In the genomic region with DNA sequence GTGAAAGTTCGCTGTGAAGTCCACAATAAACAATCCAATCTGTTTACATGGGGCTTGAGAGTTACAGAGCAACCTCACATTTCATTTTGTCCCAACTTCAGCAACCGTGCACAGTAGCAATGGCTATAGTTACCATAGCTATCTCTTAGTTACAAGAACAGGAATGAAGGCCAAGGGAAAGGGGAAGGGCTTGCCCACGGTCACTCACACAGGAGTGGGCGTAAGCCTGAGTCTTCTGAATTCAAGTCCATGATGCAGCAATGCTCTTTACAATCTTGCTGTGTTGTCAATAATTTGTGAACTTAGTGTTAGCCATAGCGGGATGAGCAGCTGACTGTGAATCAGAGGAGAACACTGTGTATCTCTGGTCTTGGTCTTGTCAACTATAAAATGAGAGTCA, we compare ENCODE assay signal across 16 cellular contexts.
"Had no signal": no experiment of that assay in that cellular context is flagged by ENCODE, and none has a peak within 500 bp of the region (broad histone marks: within the 10 kb centered on the region; RNA-seq: fewer than 3 reads in every experiment).

No MANE protein-coding gene starts in this region.

- H3K4me3 ChIP-seq: coronary artery, esophagus muscularis mucosa, lung, SK-N-MC, stomach, testis, upper lobe of left lung had no signal

- ATAC-seq: activated CD4-positive, CD25-positive, alpha-beta regulatory T cell treated with anti-CD3 and anti-CD28 coated beads, Interleukin-2, amount 50 U/mL, for 24 hours; foreskin keratinocyte; naive thymus-derived CD4-positive, alpha-beta T cell had no signal

- H3K36me3 ChIP-seq: esophagus muscularis mucosa, stomach, upper lobe of left lung had no signal

- H3K4me1 ChIP-seq: parathyroid adenoma, testis had no signal

- H3K79me2 ChIP-seq: parathyroid adenoma had no signal

- H3K9ac ChIP-seq: parathyroid adenoma had no signal

- H3K27me3 ChIP-seq: esophagus muscularis mucosa, foreskin keratinocyte, stomach, testis, upper lobe of left lung had no signal

- H2AFZ ChIP-seq: parathyroid adenoma had no signal

- DNase-seq: activated naive CD4-positive, alpha-beta T cell treated with anti-CD3 and anti-CD28 coated beads, Interleukin-2, amount 10 ng/mL, durations not matched to agents 7 days and 5 days; activated T-cell treated with anti-CD3 and anti-CD28 coated beads for 4 hours; central memory CD4-positive, alpha-beta T cell; foreskin keratinocyte; kidney glomerular epithelial cell; naive thymus-derived CD4-positive, alpha-beta T cell; small intestine; stomach; testis; upper lobe of left lung had no signal

- H3K9me3 ChIP-seq: esophagus muscularis mucosa, stomach, testis, upper lobe of left lung had no signal

- H3K27ac ChIP-seq: coronary artery, esophagus muscularis mucosa, foreskin keratinocyte, parathyroid adenoma, SK-N-MC, stomach, testis had no signal
